ENCODE assay signal across 8 cellular contexts in genomic region chr10:124703778-124704427, GRCh38. TPM values are rescaled to one million over a fixed set of nuclear protein-coding genes. Genes with fewer than 3 reads are reported as not detected.
DNase-seq lines count a peak whose midpoint lies in the region; ATAC-seq, FAIRE-seq and TF ChIP-seq lines count a peak whose summit lies in the region.

No MANE protein-coding gene starts in this region.

- no peaks in the 10 kb centered on the region for H3K9me3 Mint-ChIP-seq in activated naive CD4-positive, alpha-beta T cell treated with anti-CD3 and anti-CD28 coated beads, Interleukin-2, amount 10 ng/mL, durations not matched to agents 7 days and 5 days

- CTCF ChIA-PET in activated naive CD4-positive, alpha-beta T cell treated with anti-CD3 and anti-CD28 coated beads, Interleukin-2, amount 10 ng/mL, durations not matched to agents 7 days and 5 days (lab: Charles Lee), result interaction anchor here (3.2 to 7.8 kb wide), 2 partner anchors 14 to 37 kb away, joined by 25 to 60 read pairs; no protein-coding TSS in a partner anchor

- H3K27ac ChIP-seq in dorsolateral prefrontal cortex, result peak overlapping the region; percentile 72 to 100 (median 97)

- H3K27me3 ChIP-seq in dorsolateral prefrontal cortex, result no peaks in the 10 kb centered on the region

- H3K27me3 Mint-ChIP-seq in activated naive CD4-positive, alpha-beta T cell treated with anti-CD3 and anti-CD28 coated beads, Interleukin-2, amount 10 ng/mL, durations not matched to agents 7 days and 5 days, result no peaks in the 10 kb centered on the region

- peaks cover 99% of the 10 kb centered on the region for H3K4me1 Mint-ChIP-seq in activated naive CD4-positive, alpha-beta T cell treated with anti-CD3 and anti-CD28 coated beads, Interleukin-2, amount 10 ng/mL, durations not matched to agents 7 days and 5 days

- intact Hi-C loops in dorsolateral prefrontal cortex (cut with DNase I), result loop anchor here in 1 of 2 donors (5.0 kb wide), 1 partner anchor 57 kb away; no protein-coding TSS in a partner anchor

- no peak for ATAC-seq in GM18868 (IDR thresholded peaks at IDR 0.05; ENCODE audit: unreplicated experiment)

- H3K36me3 Mint-ChIP-seq in activated naive CD4-positive, alpha-beta T cell treated with anti-CD3 and anti-CD28 coated beads, Interleukin-2, amount 10 ng/mL, durations not matched to agents 7 days and 5 days, result peaks cover 69% of the 10 kb centered on the region

- peak overlapping the region; percentile 95 for H3K27ac Mint-ChIP-seq in activated naive CD4-positive, alpha-beta T cell treated with anti-CD3 and anti-CD28 coated beads, Interleukin-2, amount 10 ng/mL, durations not matched to agents 7 days and 5 days

- FAIRE-seq in frontal cortex (lab: Jason Lieb, UNC), result no peak

- H3K4me3 Mint-ChIP-seq in activated naive CD4-positive, alpha-beta T cell treated with anti-CD3 and anti-CD28 coated beads, Interleukin-2, amount 10 ng/mL, durations not matched to agents 7 days and 5 days, result no peak overlapping the region

- peak in 3 of 56 donors; percentile 8 to 21 (median 8) for TF ChIP-seq CTCF in dorsolateral prefrontal cortex (IDR thresholded peaks at IDR 0.05 in 54 of 56, conservative IDR thresholded peaks at IDR 0.05 in 2 of 56; ENCODE audit: low read depth in 1 of 56, partially characterized antibody in 56 of 56)

- peak overlapping the region in 34 of 59 donors; percentile 1 to 55 (median 24) for H3K4me3 ChIP-seq in dorsolateral prefrontal cortex

- DNase-seq in activated naive CD4-positive, alpha-beta T cell treated with anti-CD3 and anti-CD28 coated beads, Interleukin-2, amount 10 ng/mL, durations not matched to agents 7 days and 5 days, result no peak
- no peak for DNase-seq in activated naive CD4-positive, alpha-beta T cell treated with anti-CD3 and anti-CD28 coated beads, Interleukin-2, amount 50 U/mL, for 16 hours
- DNase-seq in dorsolateral prefrontal cortex, result peak; percentile 54 to 80 (median 74)
- DNase-seq in myocyte (ENCODE audit: low read depth), result peak; percentile 80
- peak; percentile 78 for DNase-seq in ureter (ENCODE audit: low spot score)
- DNase-seq in frontal cortex (ENCODE audit: low spot score in 2 of 2), result no peak
- DNase-seq in SIG-M5 treated with dmso at 0.1 percent for 504 hours (lab: John Stamatoyannopoulos, UW; ENCODE audit: unreplicated experiment), result no peak

RNA-seq across cellular contexts. Expression of gene FAM53B, which starts 40.3 kb away (rescaled TPM):
- 100 to 1,000 TPM in 2 of 120 experiments, 10 to 100 TPM in 118; 30.6 to 142 (median 58.2) TPM for total RNA-seq in dorsolateral prefrontal cortex
- total RNA-seq in myocyte, result 28.3 and 28.7 TPM in 2 replicates
- polyA plus RNA-seq in myocyte (2012), result 14.8 TPM
- 38.8 TPM for total RNA-seq in ureter
- total RNA-seq in frontal cortex, result 23.2 TPM

Comparison
In these comparisons a context has a peak if more than half of its experiments do, and no peak if none do; other contexts are left out.
1. DNase-seq: peak in dorsolateral prefrontal cortex (10 of 10), myocyte (single experiment) and ureter (single experiment); none in activated naive CD4-positive, alpha-beta T cell treated with anti-CD3 and anti-CD28 coated beads, Interleukin-2, amount 10 ng/mL, durations not matched to agents 7 days and 5 days (single experiment), activated naive CD4-positive, alpha-beta T cell treated with anti-CD3 and anti-CD28 coated beads, Interleukin-2, amount 50 U/mL, for 16 hours (single experiment), frontal cortex (0 of 2) and SIG-M5 treated with dmso at 0.1 percent for 504 hours (single experiment).